In genomic region chr2:209240204-209240603, GRCh38 we compare ENCODE assay signal across 32 cellular contexts.
"Had no signal": no experiment of that assay in that cellular context is flagged by ENCODE, and none has a peak within 500 bp of the region (broad histone marks: within the 10 kb centered on the region; RNA-seq: fewer than 3 reads in every experiment).

No MANE protein-coding gene starts in this region.

- H3K4me3 ChIP-seq: ascending aorta, breast epithelium had no signal

- FAIRE-seq: TTC549 had no signal

- H3K36me3 ChIP-seq: ascending aorta, brain microvascular endothelial cell, breast epithelium had no signal

- H3K4me1 ChIP-seq: ascending aorta, breast epithelium had no signal

- DNase-seq: activated B cell treated with CpG ODN at 0.5 μM for 24 hours; activated CD4-positive, alpha-beta memory T cell treated with anti-CD3 and anti-CD28 coated beads for 36 hours; activated CD4-positive, alpha-beta T cell treated with anti-CD3 and anti-CD28 coated beads for 4 hours; activated CD4-positive, alpha-beta T cell treated with anti-CD3 and anti-CD28 coated beads, Interleukin-2, amount 10 ng/mL, durations not matched to agents 24 days and 14 days; activated CD4-positive, alpha-beta T cell treated with anti-CD3 and anti-CD28 coated beads, Interleukin-2, amount 50 U/mL, for 1 hour; activated CD4-positive, alpha-beta T cell treated with anti-CD3 and anti-CD28 coated beads, Interleukin-2, amount 50 U/mL, for 4 hours; activated CD4-positive, CD25-positive, alpha-beta regulatory T cell treated with anti-CD3 and anti-CD28 coated beads, Interleukin-2, amount 50 U/mL, for 72 hours; activated CD8-positive, alpha-beta memory T cell treated with anti-CD3 and anti-CD28 coated beads, Interleukin-2, amount 50 U/mL, for 4 hours; activated CD8-positive, alpha-beta T cell treated with anti-CD3 and anti-CD28 coated beads for 36 hours; activated effector memory CD4-positive, alpha-beta T cell treated with anti-CD3 and anti-CD28 coated beads, Interleukin-2, amount 50 U/mL, for 16 hours; activated gamma-delta T cell treated with Interleukin-2 at 50 U/mL for 16 hours; activated naive CD4-positive, alpha-beta T cell; activated naive CD4-positive, alpha-beta T cell treated with anti-CD3 and anti-CD28 coated beads for 36 hours; activated naive CD4-positive, alpha-beta T cell treated with anti-CD3 and anti-CD28 coated beads, Interleukin-2, amount 50 U/mL, for 16 hours; activated naive CD8-positive, alpha-beta T cell treated with anti-CD3 and anti-CD28 coated beads for 36 hours; activated T-cell treated with anti-CD3 and anti-CD28 coated beads for 4 hours; activated T-cell treated with anti-CD3 and anti-CD28 coated beads, Interleukin-2, amount 50 U/mL, for 1 hour; activated T-cell treated with anti-CD3 and anti-CD28 coated beads, Interleukin-2, amount 50 U/mL, for 4 hours; activated T-cell treated with anti-CD3 and anti-CD28 coated beads, Interleukin-2, amount 50 U/mL, for 72 hours; amygdala; anterior cingulate cortex; brain microvascular endothelial cell; central memory CD4-positive, alpha-beta T cell; T-helper 1 cell; T-helper 2 cell; T-helper 9 cell had no signal

- ATAC-seq: activated CD8-positive, alpha-beta T cell treated with anti-CD3 and anti-CD28 coated beads for 36 hours; activated naive CD4-positive, alpha-beta T cell treated with anti-CD3 and anti-CD28 coated beads, Interleukin-2, amount 50 U/mL, for 72 hours; activated T-cell treated with anti-CD3 and anti-CD28 coated beads, Interleukin-2, amount 50 U/mL, for 4 hours; activated T-cell treated with anti-CD3 and anti-CD28 coated beads, Interleukin-2, amount 50 U/mL, for 72 hours; activated T-helper 17 cell treated with anti-CD3 and anti-CD28 coated beads, Interleukin-2, amount 50 U/mL, for 72 hours had no signal

- H3K27ac ChIP-seq: ascending aorta, brain microvascular endothelial cell, breast epithelium, VCaP had no signal

- H3K27me3 ChIP-seq: ascending aorta, brain microvascular endothelial cell, breast epithelium had no signal
